8 cellular contexts compared by ENCODE assay signal in genomic region chr3:190617185-190617584, GRCh38.
DNase-seq lines count a peak whose midpoint lies in the region; ATAC-seq and TF ChIP-seq lines count a peak whose summit lies in the region.

No MANE protein-coding gene starts in this region.

- no peak overlapping the region for H3K4me3 ChIP-seq in HL-60 (replicated peaks; ENCODE audit: insufficient read depth, low read length)

- ATAC-seq in HG03571 (IDR thresholded peaks at IDR 0.05; ENCODE audit: unreplicated experiment), result no peak

- DNase-seq in Caki2 (ENCODE audit: low read depth), result peak; percentile 68
- peak; percentile 9 for DNase-seq in GM20000 (ENCODE audit: low spot score)
- peak; percentile 91 to 95 for DNase-seq in HL-60 (ENCODE audit: low read depth in 1 of 2, low spot score in 1 of 2)
- peak; percentile 78 for DNase-seq in renal cortical epithelial cell (ENCODE audit: low read depth)
- no peak for DNase-seq in central memory CD4-positive, alpha-beta T cell
- DNase-seq in NCI-H1105 treated with DMSO at 0.1 percent for 48 hours (lab: John Stamatoyannopoulos, UW), result no peak

- H3K36me3 Mint-ChIP-seq in activated naive CD4-positive, alpha-beta T cell treated with anti-CD3 and anti-CD28 coated beads, Interleukin-2, amount 50 U/mL, for 24 hours, result peaks cover 17% of the 10 kb centered on the region

- peak overlapping the region; percentile 93 for H3K27ac Mint-ChIP-seq in activated naive CD4-positive, alpha-beta T cell treated with anti-CD3 and anti-CD28 coated beads, Interleukin-2, amount 50 U/mL, for 24 hours

- H3K27me3 Mint-ChIP-seq in activated naive CD4-positive, alpha-beta T cell treated with anti-CD3 and anti-CD28 coated beads, Interleukin-2, amount 50 U/mL, for 24 hours, result no peaks in the 10 kb centered on the region

- no peaks in the 10 kb centered on the region for H3K27me3 ChIP-seq in HL-60 (ENCODE audit: insufficient read depth, poor library complexity, severe bottlenecking)

- H3K9me3 Mint-ChIP-seq in activated naive CD4-positive, alpha-beta T cell treated with anti-CD3 and anti-CD28 coated beads, Interleukin-2, amount 50 U/mL, for 24 hours, result no peaks in the 10 kb centered on the region

- in situ Hi-C loops in Caki2 (cut with HindIII; ENCODE audit: low pct_unique_long_range_greater_than_20kb, low sequenced_read_pairs), result no loop called here

- TF ChIP-seq CTCF in GM20000 (IDR thresholded peaks at IDR 0.05; ENCODE audit: extremely low read depth, missing control alignments) (no peak), HL-60 (IDR thresholded peaks at IDR 0.05; ENCODE audit: insufficient read depth, low read length) (no peak)

- H3K4me3 Mint-ChIP-seq in activated naive CD4-positive, alpha-beta T cell treated with anti-CD3 and anti-CD28 coated beads, Interleukin-2, amount 50 U/mL, for 24 hours, result peak overlapping the region; percentile 12

- peaks cover 50% of the 10 kb centered on the region for H3K4me1 Mint-ChIP-seq in activated naive CD4-positive, alpha-beta T cell treated with anti-CD3 and anti-CD28 coated beads, Interleukin-2, amount 50 U/mL, for 24 hours

- peak overlapping the region; percentile 99 for H3K27ac ChIP-seq in HL-60 (replicated peaks)

Comparison
In these comparisons a context has a peak if more than half of its experiments do, and no peak if none do; other contexts are left out.
1. DNase-seq: peak in Caki2 (single experiment), GM20000 (single experiment), HL-60 (2 of 2) and renal cortical epithelial cell (single experiment); none in central memory CD4-positive, alpha-beta T cell (single experiment) and NCI-H1105 treated with DMSO at 0.1 percent for 48 hours (single experiment).